Comparison of ENCODE assay signal across 8 cellular contexts in the genomic region with DNA sequence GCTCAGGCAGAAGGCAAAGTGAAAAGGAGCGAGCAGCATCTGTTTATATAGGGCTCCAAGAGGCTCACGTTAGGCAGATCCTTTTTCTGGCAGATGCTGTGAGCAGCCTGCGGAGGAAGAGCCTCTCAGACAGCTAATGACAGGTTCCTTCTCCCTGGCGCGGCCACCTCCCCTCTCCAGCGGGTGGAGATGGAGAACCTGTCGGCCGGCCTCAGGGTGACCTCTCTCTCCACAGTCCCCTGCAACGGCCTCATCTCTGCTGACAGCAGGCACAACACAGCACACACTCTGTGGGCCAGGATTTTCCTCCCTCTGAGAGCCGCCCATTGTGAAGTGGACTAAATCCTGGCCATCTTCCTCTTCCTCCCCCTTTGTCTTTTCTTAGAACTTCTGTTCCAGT.
DNase-seq lines count a peak whose midpoint lies in the region; ATAC-seq and TF ChIP-seq lines count a peak whose summit lies in the region.

No MANE protein-coding gene starts in this region.

- POLR2A ChIA-PET in HEK293 (lab: Yijun Ruan, JAX): no interaction called here

- ATAC-seq in heart right ventricle (peak; percentile 89 to 95 (median 92)), gastrocnemius medialis (peak; percentile 25 to 31), HG03432 (IDR thresholded peaks at IDR 0.05; ENCODE audit: unreplicated experiment) (no peak), GM18867 (IDR thresholded peaks at IDR 0.05; ENCODE audit: unreplicated experiment) (no peak), HG03354 (IDR thresholded peaks at IDR 0.05; ENCODE audit: poor library complexity, severe bottlenecking, unreplicated experiment) (no peak)

- H3K4me1 ChIP-seq in HEK293 (ENCODE audit: control insufficient read depth, insufficient read depth, low read length) (peaks cover 12% of the 10 kb centered on the region), heart right ventricle (peaks cover 16 to 76% (median 48%) of the 10 kb centered on the region in 9 donors), gastrocnemius medialis (peaks cover 17% of the 10 kb centered on the region in 2 donors)

- H3K4me3 ChIP-seq in HEK293 (ENCODE audit: low read depth, low read length): no peak overlapping the region
- peak overlapping the region in 8 of 10 donors; percentile 16 to 44 (median 26) for H3K4me3 ChIP-seq in heart right ventricle
- H3K4me3 ChIP-seq in gastrocnemius medialis: peak overlapping the region in 1 of 4 donors; percentile 31
- no peak overlapping the region for H3K4me3 ChIP-seq in brain microvascular endothelial cell (ENCODE audit: low read depth, low read length)

- H3K27me3 ChIP-seq in heart right ventricle: no peaks in the 10 kb centered on the region
- no peaks in the 10 kb centered on the region for H3K27me3 ChIP-seq in gastrocnemius medialis
- no peaks in the 10 kb centered on the region for H3K27me3 ChIP-seq in brain microvascular endothelial cell (replicated peaks)

- TF ChIP-seq CTCF in HEK293 (tag by site-specific recombination; IDR thresholded peaks at IDR 0.05) (no peak), heart right ventricle (IDR thresholded peaks at IDR 0.05) (peak in 1 of 9 donors; percentile 6), gastrocnemius medialis (IDR thresholded peaks at IDR 0.05 in 4 of 5, conservative IDR thresholded peaks at IDR 0.05 in 1 of 5) (no peak), brain microvascular endothelial cell (IDR thresholded peaks at IDR 0.05; ENCODE audit: low read depth, low read length, missing control alignments) (no peak)

- no peak for TF ChIP-seq POLR2A in gastrocnemius medialis (IDR thresholded peaks at IDR 0.05)

- CTCF ChIA-PET in HEK293 (lab: Yijun Ruan, JAX): interaction anchor here (0.7 to 1.3 kb wide), 2 partner anchors 8 to 165 kb away, joined by 3 to 10 read pairs; no protein-coding TSS in a partner anchor

- no peaks in the 10 kb centered on the region for H3K9me3 ChIP-seq in HEK293 (ENCODE audit: control insufficient read depth, insufficient read depth, low read depth, low read length)
- H3K9me3 ChIP-seq in heart right ventricle: no peaks in the 10 kb centered on the region
- H3K9me3 ChIP-seq in gastrocnemius medialis: no peaks in the 10 kb centered on the region

- DNase-seq in SK-N-DZ (ENCODE audit: low spot score): peak; percentile 86
- DNase-seq in heart right ventricle: peak; percentile 69 to 81
- no peak for DNase-seq in gastrocnemius medialis
- no peak for DNase-seq in brain microvascular endothelial cell

- H3K27ac ChIP-seq in HEK293 (ENCODE audit: extremely low read depth, low read depth, low read length) (no peak overlapping the region), heart right ventricle (peak overlapping the region; percentile 19 to 80 (median 72)), gastrocnemius medialis (peak overlapping the region in 3 of 4 donors; percentile 37 to 49 (median 38)), brain microvascular endothelial cell (no peak overlapping the region)

- H3K36me3 ChIP-seq in HEK293 (ENCODE audit: control insufficient read depth in 2 of 2, insufficient read depth in 1 of 2, low read length in 2 of 2) (no peaks in the 10 kb centered on the region), heart right ventricle (no peaks in the 10 kb centered on the region), gastrocnemius medialis (no peaks in the 10 kb centered on the region), brain microvascular endothelial cell (replicated peaks) (no peaks in the 10 kb centered on the region)

- intact Hi-C loops in heart right ventricle (cut with DNase I) (loop anchor here in 3 of 10 donors (2.0 to 10.0 kb wide), 3 partner anchors 119 to 164 kb away; a partner anchor contains a TSS), gastrocnemius medialis (cut with DNase I; ENCODE audit: low total_unique reads) (no loop called here)

- WGBS in heart right ventricle, 2 donors: 8 to 12% methylated on average over 10 of the region's 10 CpGs

- in situ Hi-C loops in gastrocnemius medialis (cut with MboI; ENCODE audit: low sequenced_read_pairs in 4 of 4): no loop called here
- in situ Hi-C loops in brain microvascular endothelial cell (cut with HindIII; ENCODE audit: low pct_ligation_motif_present, low sequenced_read_pairs): no loop called here

TF ChIP-seq in HEK293, 187 proteins besides CTCF, POLR2A, EP300 and RAD21:
- TF ChIP-seq, protein P1, sequence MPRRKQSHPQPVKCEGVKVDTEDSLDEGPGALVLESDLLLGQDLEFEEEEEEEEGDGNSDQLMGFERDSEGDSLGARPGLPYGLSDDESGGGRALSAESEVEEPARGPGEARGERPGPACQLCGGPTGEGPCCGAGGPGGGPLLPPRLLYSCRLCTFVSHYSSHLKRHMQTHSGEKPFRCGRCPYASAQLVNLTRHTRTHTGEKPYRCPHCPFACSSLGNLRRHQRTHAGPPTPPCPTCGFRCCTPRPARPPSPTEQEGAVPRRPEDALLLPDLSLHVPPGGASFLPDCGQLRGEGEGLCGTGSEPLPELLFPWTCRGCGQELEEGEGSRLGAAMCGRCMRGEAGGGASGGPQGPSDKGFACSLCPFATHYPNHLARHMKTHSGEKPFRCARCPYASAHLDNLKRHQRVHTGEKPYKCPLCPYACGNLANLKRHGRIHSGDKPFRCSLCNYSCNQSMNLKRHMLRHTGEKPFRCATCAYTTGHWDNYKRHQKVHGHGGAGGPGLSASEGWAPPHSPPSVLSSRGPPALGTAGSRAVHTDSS (tag by site-specific recombination; IDR thresholded peaks at IDR 0.05): 0 out of 2 replicates have a peak, but pooled peaks have one; percentile 23
- 0 out of 2 replicates have a peak, but pooled peaks have one; percentile 10 for TF ChIP-seq ZNF341 (tag by site-specific recombination; IDR thresholded peaks at IDR 0.05; ENCODE audit: low read depth)
- TF ChIP-seq ZNF155 (tag by site-specific recombination; IDR thresholded peaks at IDR 0.05): no peak
- TF ChIP-seq SP7 (tag by site-specific recombination; IDR thresholded peaks at IDR 0.05): peak; percentile 61; the same call in 1 of the 2 replicates
- no peak for TF ChIP-seq ZNF16 (tag by site-specific recombination; IDR thresholded peaks at IDR 0.05; ENCODE audit: low read depth)
- TF ChIP-seq ZNF174 (tag by site-specific recombination; IDR thresholded peaks at IDR 0.05): no peak
- TF ChIP-seq GFI1B (tag by site-specific recombination; IDR thresholded peaks at IDR 0.05): no peak
- no peak for TF ChIP-seq REPIN1 (tag by site-specific recombination; IDR thresholded peaks at IDR 0.05; ENCODE audit: low read depth)
- TF ChIP-seq ZNF558 (tag by site-specific recombination; IDR thresholded peaks at IDR 0.05): no peak

Comparison
In these comparisons a context has a peak if more than half of its experiments do, and no peak if none do; other contexts are left out.
1. H3K27ac ChIP-seq: peak in heart right ventricle (10 of 10) and gastrocnemius medialis (3 of 4); none in HEK293 (single experiment) and brain microvascular endothelial cell (single experiment).
2. H3K4me3 ChIP-seq: peak in heart right ventricle (8 of 10); none in HEK293 (single experiment) and brain microvascular endothelial cell (single experiment).
3. DNase-seq: peak in SK-N-DZ (single experiment) and heart right ventricle (2 of 2); none in gastrocnemius medialis (0 of 2) and brain microvascular endothelial cell (single experiment).
4. ATAC-seq: peak in heart right ventricle (8 of 8) and gastrocnemius medialis (2 of 2); none in HG03432 (single experiment), GM18867 (single experiment) and HG03354 (single experiment).